In genomic region chr4:41512604-41513003, GRCh38 we compare ENCODE assay signal across 19 cellular contexts. TPM values are rescaled to one million over a fixed set of nuclear protein-coding genes. Genes with fewer than 3 reads are reported as not detected.
"Had no signal": no experiment of that assay in that cellular context is flagged by ENCODE, and none has a peak within 500 bp of the region (broad histone marks: within the 10 kb centered on the region; RNA-seq: fewer than 3 reads in every experiment).

No MANE protein-coding gene starts in this region.

- H3K4me3 ChIP-seq: cardiac muscle cell, lung, thoracic aorta, upper lobe of right lung had no signal

- H3K36me3 ChIP-seq: cardiac muscle cell, thoracic aorta, upper lobe of right lung had no signal

- DNase-seq: activated CD4-positive, alpha-beta memory T cell treated with anti-CD3 and anti-CD28 coated beads, Interleukin-2, amount 10 ng/mL, durations not matched to agents 7 days and 5 days; activated CD4-positive, alpha-beta T cell treated with anti-CD3 and anti-CD28 coated beads for 48 hours; activated CD4-positive, CD25-positive, alpha-beta regulatory T cell; activated naive CD4-positive, alpha-beta T cell treated with Interleukin-2 at 50 U/mL for 16 hours; activated naive CD8-positive, alpha-beta T cell treated with anti-CD3 and anti-CD28 coated beads, Interleukin-2, amount 10 ng/mL, durations not matched to agents 7 days and 5 days; activated T-cell treated with anti-CD3 and anti-CD28 coated beads, Interleukin-2, amount 50 U/mL, for 24 hours; amygdala; effector memory CD8-positive, alpha-beta T cell; kidney; nucleus accumbens; posterior cingulate gyrus; retina; stimulated activated naive B cell treated with anti-CD40 and anti-IgM and Interleukin-4, amounts not matched to agents 10 μg/mL and 1 μg/mL and 100 μg/mL, for 72 hours; T-helper 9 cell; upper lobe of right lung had no signal

- ATAC-seq: effector memory CD8-positive, alpha-beta T cell had no signal

- H3K27me3 ChIP-seq: upper lobe of right lung had no signal

- H3K9me3 ChIP-seq: thoracic aorta, upper lobe of right lung had no signal

- H3K27ac ChIP-seq: cardiac muscle cell, thoracic aorta, upper lobe of right lung had no signal

RNA-seq across cellular contexts. Expression of gene LIMCH1, which starts 25.4 kb away (rescaled TPM):
- total RNA-seq: activated CD4-positive, alpha-beta memory T cell treated with anti-CD3 and anti-CD28 coated beads, Interleukin-2, amount 10 ng/mL, durations not matched to agents 7 days and 5 days; activated naive CD8-positive, alpha-beta T cell treated with anti-CD3 and anti-CD28 coated beads, Interleukin-2, amount 10 ng/mL, durations not matched to agents 7 days and 5 days; activated T-helper 2 cell treated with anti-CD3 and anti-CD28 coated beads, Interferon-gamma antibody, Interleukin-2, Interleukin-4, amounts not matched to agents 10 μg/mL and 5 μg/mL and 100 μg/mL, durations not matched to agents 14 hours and 24 hours and 36 hours had no signal
